ENCODE assay signal across 11 cellular contexts in the genomic region with DNA sequence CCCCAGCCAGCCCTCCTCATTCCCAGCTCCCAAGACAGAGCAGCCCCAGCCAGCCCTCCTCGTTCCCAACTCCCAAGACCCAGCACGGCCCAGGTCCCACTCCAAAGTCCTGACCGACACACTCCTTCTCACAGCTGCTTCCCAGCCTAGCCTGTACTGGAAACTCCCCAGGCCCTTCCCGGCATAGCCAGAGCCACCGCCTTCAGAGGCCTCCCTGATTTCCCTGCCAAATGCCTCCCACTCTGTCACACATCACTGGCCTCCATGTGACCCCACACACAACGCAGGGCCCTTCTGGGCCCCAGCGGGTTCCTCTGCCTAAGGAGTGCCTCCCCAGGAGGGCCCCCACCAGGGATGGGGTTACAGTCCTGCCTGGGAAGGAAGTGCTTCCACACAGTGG. TPM values are rescaled to one million over a fixed set of nuclear protein-coding genes. Genes with fewer than 3 reads are reported as not detected.
DNase-seq lines count a peak whose midpoint lies in the region; ATAC-seq, FAIRE-seq and TF ChIP-seq lines count a peak whose summit lies in the region.
"Had no signal": no experiment of that assay in that cellular context is flagged by ENCODE, and none has a peak within 500 bp of the region (broad histone marks: within the 10 kb centered on the region; RNA-seq: fewer than 3 reads in every experiment).

No MANE protein-coding gene starts in this region.

- H3K9ac ChIP-seq in Loucy (ENCODE audit: low read depth, low read length, poor library complexity, severe bottlenecking) = peak overlapping the region; percentile 89
- H3K9ac ChIP-seq in H1 (replicated peaks in 1 of 4; ENCODE audit: extremely low read depth in 1 of 4, low read depth in 3 of 4, low read length in 3 of 4) = no peak overlapping the region

- intact Hi-C loops in CD8-positive, alpha-beta T cell (cut with DNase I, micrococcal nuclease) = loop anchor here in 1 of 2 experiments (5.0 kb wide), 1 partner anchor 36 kb away; a partner anchor contains a TSS

- peak overlapping the region; percentile 68; the same call in 1 of the 2 replicates for H4K8ac ChIP-seq in H1 (ENCODE audit: extremely low read depth, insufficient read depth, low read length)

- FAIRE-seq in H1 (lab: Jason Lieb, UNC) = no peak

- H3F3A ChIP-seq in Loucy (ENCODE audit: low read depth) = no peaks in the 10 kb centered on the region

- no peak for ATAC-seq in CD8-positive, alpha-beta T cell
- ATAC-seq in GM18520 (IDR thresholded peaks at IDR 0.05; ENCODE audit: unreplicated experiment) = no peak
- ATAC-seq: left colon, Panc1 had no signal

- H2AFZ ChIP-seq in Loucy (ENCODE audit: low read length) (no peak overlapping the region), H1 (ENCODE audit: low read length) (no peak overlapping the region)

- H4K20me1 ChIP-seq in Loucy (ENCODE audit: insufficient read depth, low read length, poor library complexity, severe bottlenecking) (peaks cover 55% of the 10 kb centered on the region), H1 (replicated peaks in 1 of 2; ENCODE audit: control insufficient read depth in 1 of 2, insufficient read depth in 2 of 2, low read length in 2 of 2) (peaks cover 20 to 34% of the 10 kb centered on the region in 2 experiments)

- no peak overlapping the region for H2BK15ac ChIP-seq in H1 (ENCODE audit: low read length)

- H2BK120ac ChIP-seq in H1 (replicated peaks; ENCODE audit: low read depth, low read length) = no peak overlapping the region

- H3K79me2 ChIP-seq in Loucy (ENCODE audit: insufficient read depth, low read length) (peaks cover 73% of the 10 kb centered on the region), H1 (ENCODE audit: control insufficient read depth in 1 of 2, insufficient read depth in 2 of 2, low read length in 2 of 2) (peaks cover 12 to 47% of the 10 kb centered on the region in 2 experiments; a peak in 3 of 4 replicates)

- H3K27ac Mint-ChIP-seq in CD8-positive, alpha-beta T cell = peak overlapping the region; percentile 76
- peak overlapping the region; percentile 39 for H3K27ac Mint-ChIP-seq in neural crest cell (ENCODE audit: unreplicated experiment)

- H3K14ac ChIP-seq in H1 (ENCODE audit: insufficient read length) = no peak overlapping the region

- no peaks in the 10 kb centered on the region for H3K9me2 ChIP-seq in Loucy (replicated peaks; ENCODE audit: low read depth, low read length)

- no peak for TF ChIP-seq EP300 in H1 (IDR thresholded peaks at IDR 0.05; ENCODE audit: borderline replicate concordance in 1 of 2, low read depth in 2 of 2, low read length in 2 of 2)

- peaks cover 8% of the 10 kb centered on the region for H3K36me3 ChIP-seq in CD8-positive, alpha-beta T cell (ENCODE audit: insufficient read depth, low read length)
- no peaks in the 10 kb centered on the region; the same call in 1 of the 2 replicates for H3K36me3 ChIP-seq in Loucy (ENCODE audit: insufficient read depth, low read length)
- peaks cover 4 to 12% (median 5%) of the 10 kb centered on the region in 4 experiments; a peak in 6 of 8 replicates for H3K36me3 ChIP-seq in H1 (ENCODE audit: control insufficient read depth in 2 of 4, insufficient read depth in 4 of 4, low read length in 3 of 4)
- H3K36me3 ChIP-seq in effector memory CD4-positive, alpha-beta T cell (ENCODE audit: control insufficient read depth, insufficient read depth, low read length) = peaks cover 13% of the 10 kb centered on the region

- peaks cover 28% of the 10 kb centered on the region for H3K79me1 ChIP-seq in H1 (ENCODE audit: low read depth, low read length)

- peaks cover 12% of the 10 kb centered on the region; the same call in 1 of the 2 replicates for H3K23me2 ChIP-seq in H1 (ENCODE audit: low read depth, low read length)

- H3K9me3 ChIP-seq in CD8-positive, alpha-beta T cell (ENCODE audit: low read length) = no peaks in the 10 kb centered on the region
- no peaks in the 10 kb centered on the region for H3K9me3 ChIP-seq in Loucy (ENCODE audit: insufficient read depth, low read depth, low read length)
- no peaks in the 10 kb centered on the region for H3K9me3 ChIP-seq in H1 (ENCODE audit: insufficient read depth in 2 of 2, low read depth in 1 of 2, low read length in 1 of 2)
- no peaks in the 10 kb centered on the region for H3K9me3 ChIP-seq in effector memory CD4-positive, alpha-beta T cell (ENCODE audit: control insufficient read depth, low read length)

- H3K4me2 ChIP-seq in Loucy (ENCODE audit: low read depth, low read length, poor library complexity, severe bottlenecking) (peak overlapping the region; percentile 84), H1 (ENCODE audit: insufficient read depth in 1 of 2, low read depth in 2 of 2, low read length in 2 of 2) (no peak overlapping the region; a peak in 1 of 4 replicates)

- no peak overlapping the region for H3K18ac ChIP-seq in H1 (ENCODE audit: extremely low read depth, low read length)

- POLR2A ChIA-PET in CD8-positive, alpha-beta T cell (lab: Charles Lee) = no interaction called here
- POLR2A ChIA-PET in H1 (lab: Charles Lee; ENCODE audit: partially characterized antibody) = interaction anchor here (1.2 to 2.6 kb wide), 5 partner anchors 10 to 184 kb away, joined by 3 to 16 read pairs (median 4); no protein-coding TSS in a partner anchor

- no peak overlapping the region for H3K56ac ChIP-seq in H1 (replicated peaks; ENCODE audit: insufficient read length, low read depth, low read length)

- no peak overlapping the region for H4K91ac ChIP-seq in H1 (replicated peaks; ENCODE audit: insufficient read length, low read length)

- H3K27ac ChIP-seq in CD8-positive, alpha-beta T cell (ENCODE audit: low read depth, low read length) = no peak overlapping the region
- H3K27ac ChIP-seq in H1 (ENCODE audit: low read depth, low read length) = no peak overlapping the region
- H3K27ac ChIP-seq in effector memory CD4-positive, alpha-beta T cell (ENCODE audit: insufficient read depth, low read length, poor library complexity, severe bottlenecking) = no peak overlapping the region

- H3K27me3 Mint-ChIP-seq in CD8-positive, alpha-beta T cell (ENCODE audit: low read depth) = no peaks in the 10 kb centered on the region
- H3K27me3 Mint-ChIP-seq in neural crest cell (ENCODE audit: low read depth) = no peaks in the 10 kb centered on the region

- no peak overlapping the region for H2BK20ac ChIP-seq in H1 (ENCODE audit: low read length)

- TF ChIP-seq POLR2A in H1 (IDR thresholded peaks at IDR 0.05; ENCODE audit: control extremely low read depth in 1 of 2, low read depth in 2 of 2, low read length in 2 of 2) = no peak

- H3K4me3 ChIP-seq in CD8-positive, alpha-beta T cell (ENCODE audit: low read depth, low read length) = no peak overlapping the region
- H3K4me3 ChIP-seq in Loucy (ENCODE audit: low read length, poor library complexity, severe bottlenecking) = peak overlapping the region; percentile 98
- no peak overlapping the region for H3K4me3 ChIP-seq in H1 (ENCODE audit: extremely low read depth in 1 of 4, insufficient read depth in 2 of 4, low read depth in 3 of 4, low read length in 4 of 4)
- no peak overlapping the region for H3K4me3 ChIP-seq in effector memory CD4-positive, alpha-beta T cell (ENCODE audit: insufficient read depth, low read depth, low read length, poor library complexity, severe bottlenecking)

- 0 out of 2 replicates have a peak overlapping the region, but pooled peaks have one; percentile 44 for H2BK5ac ChIP-seq in H1 (ENCODE audit: low read depth, low read length)

- no peak overlapping the region for H3K23ac ChIP-seq in H1 (ENCODE audit: insufficient read length)

- H2AK5ac ChIP-seq in H1 (ENCODE audit: low read depth, low read length) = no peak overlapping the region

- no peaks in the 10 kb centered on the region for H3K9me3 Mint-ChIP-seq in CD8-positive, alpha-beta T cell
- no peaks in the 10 kb centered on the region for H3K9me3 Mint-ChIP-seq in neural crest cell

- H2BK12ac ChIP-seq in H1 (ENCODE audit: low read depth, low read length) = no peak overlapping the region

- TF ChIP-seq CTCF in CD8-positive, alpha-beta T cell (IDR thresholded peaks at IDR 0.05) = no peak
- TF ChIP-seq CTCF in Loucy (conservative IDR thresholded peaks at IDR 0.05; ENCODE audit: low read length) = no peak
- TF ChIP-seq CTCF in H1 (IDR thresholded peaks at IDR 0.05; ENCODE audit: control extremely low read depth in 1 of 3, insufficient read depth in 1 of 3, low read depth in 1 of 3, low read length in 3 of 3) = no peak
- TF ChIP-seq CTCF in neural crest cell (conservative IDR thresholded peaks at IDR 0.05) = no peak

- no peak overlapping the region for H3K4ac ChIP-seq in H1 (replicated peaks; ENCODE audit: insufficient read length, low read depth, low read length)

- no peaks in the 10 kb centered on the region for H3K27me3 ChIP-seq in CD8-positive, alpha-beta T cell (ENCODE audit: insufficient read depth, low read length)
- H3K27me3 ChIP-seq in Loucy (ENCODE audit: insufficient read depth, low read length, poor library complexity, severe bottlenecking) (no peaks in the 10 kb centered on the region), H1 (replicated peaks in 1 of 4; ENCODE audit: control insufficient read depth in 3 of 4, extremely low read depth in 1 of 4, insufficient read depth in 3 of 4, low read length in 3 of 4) (no peaks in the 10 kb centered on the region; a peak in 1 of 7 replicates)
- H3K27me3 ChIP-seq in effector memory CD4-positive, alpha-beta T cell (replicated peaks; ENCODE audit: control insufficient read depth, insufficient read depth, low read length, poor library complexity, severe bottlenecking) = no peaks in the 10 kb centered on the region

- H3K4me1 ChIP-seq in CD8-positive, alpha-beta T cell (ENCODE audit: insufficient read depth, low read length) = peaks cover 39% of the 10 kb centered on the region
- H3K4me1 ChIP-seq in Loucy (ENCODE audit: insufficient read depth, low read length, poor library complexity, severe bottlenecking) (peaks cover 34% of the 10 kb centered on the region), H1 (replicated peaks in 1 of 4; ENCODE audit: control insufficient read depth in 3 of 4, insufficient read depth in 4 of 4, low read length in 3 of 4) (peaks cover 0 to 17% (median 8%) of the 10 kb centered on the region in 4 experiments; a peak in 5 of 7 replicates)
- peaks cover 27% of the 10 kb centered on the region for H3K4me1 ChIP-seq in effector memory CD4-positive, alpha-beta T cell (ENCODE audit: control insufficient read depth, insufficient read depth, low read length, poor library complexity, severe bottlenecking)

- 91% methylated on average over 7 of the region's 7 CpGs; no CpG with 5 or more reads in 1 of the 2 experiments for WGBS in H1 (ENCODE audit: extremely low coverage in 1 of 2, insufficient coverage in 1 of 2, insufficient read length in 1 of 2, insufficient replicate concordance in 2 of 2, low coverage in 1 of 2, low lambda C conversion rate in 2 of 2, missing lambda C conversion rate in 1 of 2), 2 experiments

- H3K4me3 Mint-ChIP-seq in CD8-positive, alpha-beta T cell = peak overlapping the region; percentile 77
- H3K4me3 Mint-ChIP-seq in neural crest cell = peak overlapping the region; percentile 90

- no peak overlapping the region for H4K5ac ChIP-seq in H1 (ENCODE audit: insufficient read length, low read depth, low read length)

- peaks cover 33% of the 10 kb centered on the region for H3K36me3 Mint-ChIP-seq in CD8-positive, alpha-beta T cell
- H3K36me3 Mint-ChIP-seq in neural crest cell (ENCODE audit: low read depth) = peaks cover 8% of the 10 kb centered on the region

- peaks cover 49% of the 10 kb centered on the region for H3K4me1 Mint-ChIP-seq in CD8-positive, alpha-beta T cell (ENCODE audit: low read depth)
- peaks cover 32% of the 10 kb centered on the region for H3K4me1 Mint-ChIP-seq in neural crest cell

- no peak for TF ChIP-seq RAD21 in H1 (IDR thresholded peaks at IDR 0.05 in 1 of 2, conservative IDR thresholded peaks at IDR 0.05 in 1 of 2; ENCODE audit: low read depth in 2 of 2, low read length in 2 of 2)

- no peak for DNase-seq in CD8-positive, alpha-beta T cell
- DNase-seq in H1 (ENCODE audit: low read depth in 1 of 2, low spot score in 2 of 2) (no peak), neural crest cell (ENCODE audit: low read depth, low spot score) (no peak), NCI-H226 (no peak), hepatic stellate cell (ENCODE audit: low spot score) (no peak)
- DNase-seq in effector memory CD4-positive, alpha-beta T cell = no peak
- DNase-seq: left colon, NCI-H1092 had no signal

- CTCF ChIA-PET in CD8-positive, alpha-beta T cell (lab: Charles Lee) = no interaction called here
- CTCF ChIA-PET in H1 (lab: Charles Lee; ENCODE audit: partially characterized antibody) = interaction anchor here (0.5 to 2.2 kb wide), 7 partner anchors 11 to 269 kb away, joined by 3 to 7 read pairs (median 3); no protein-coding TSS in a partner anchor

RNA-seq across cellular contexts. Expression of a gene that starts 2.8 kb away (rescaled TPM):
- 10 to 100 TPM; 46.4 to 50.7 TPM for total RNA-seq in CD8-positive, alpha-beta T cell
- 67.2 and 67.9 TPM in 2 replicates for total RNA-seq in H1 (2021; fragmentation: NEBNext Ultra II Directional; extraction: Animal tissue kit (Norgen Biotek cat#: 25700))
- polyA plus RNA-seq in H1 (2011; rRNA removed) = 33.6 and 47.3 TPM in 2 replicates
- polyA plus RNA-seq in H1 (2011; cell fraction: cytosol; rRNA removed) = 50.1 TPM
- polyA plus RNA-seq in H1 (2011; cell fraction: nucleus; rRNA removed) = 42.9 TPM
- 46.0 to 58.9 TPM (median 47.8 TPM) in 4 replicates for polyA plus RNA-seq in H1 (2012, experiment 1 of 2)
- polyA plus RNA-seq in H1 (2012, experiment 2 of 2) = 63.2 TPM
- 40.4 TPM for polyA plus RNA-seq in H1 (2013, experiment 1 of 2)
- 38.8 TPM for polyA plus RNA-seq in H1 (2013, experiment 2 of 2)
- polyA minus RNA-seq in H1 (2011; rRNA and poly(A)+ RNA removed) = 10.8 and 14.2 TPM in 2 replicates
- 26.9 TPM for polyA minus RNA-seq in H1 (2011; cell fraction: cytosol; rRNA and poly(A)+ RNA removed)
- 40.3 TPM for polyA minus RNA-seq in H1 (2011; cell fraction: nucleus; rRNA and poly(A)+ RNA removed)
- 77.0 and 80.8 TPM in 2 replicates for total RNA-seq in neural crest cell

RNA-seq across cellular contexts. Expression of a gene that starts 9.4 kb away (rescaled TPM):
- 10 to 100 TPM; 11.4 to 13.9 TPM for total RNA-seq in CD8-positive, alpha-beta T cell
- total RNA-seq in H1 (2021; fragmentation: NEBNext Ultra II Directional; extraction: Animal tissue kit (Norgen Biotek cat#: 25700)) = 0.90 and 1.2 TPM in 2 replicates
- 2.5 and 4.1 TPM in 2 replicates for polyA plus RNA-seq in H1 (2011; rRNA removed)
- 3.6 TPM for polyA plus RNA-seq in H1 (2011; cell fraction: cytosol; rRNA removed)
- 29.6 TPM for polyA plus RNA-seq in H1 (2011; cell fraction: nucleus; rRNA removed)
- polyA plus RNA-seq in H1 (2012, experiment 1 of 2) = 1.3 to 4.3 TPM (median 2.9 TPM) in 4 replicates
- polyA plus RNA-seq in H1 (2012, experiment 2 of 2) = 0.54 TPM
- polyA plus RNA-seq in H1 (2013, experiment 1 of 2) = 1.8 TPM
- 1.0 TPM for polyA plus RNA-seq in H1 (2013, experiment 2 of 2)
- polyA minus RNA-seq in H1 (2011; rRNA and poly(A)+ RNA removed) = 0.24 and 0.38 TPM in 2 replicates
- polyA minus RNA-seq in H1 (2011; cell fraction: cytosol; rRNA and poly(A)+ RNA removed) = 0.66 TPM
- 2.7 TPM for polyA minus RNA-seq in H1 (2011; cell fraction: nucleus; rRNA and poly(A)+ RNA removed)
- 5.9 and 10.8 TPM in 2 replicates for total RNA-seq in neural crest cell

RNA-seq across cellular contexts. Expression of a gene that starts 24.3 kb away (rescaled TPM):
- total RNA-seq in CD8-positive, alpha-beta T cell = 1 to 10 TPM; 3.2 to 5.1 TPM
- total RNA-seq in H1 (2021; fragmentation: NEBNext Ultra II Directional; extraction: Animal tissue kit (Norgen Biotek cat#: 25700)) = 3.7 and 4.9 TPM in 2 replicates
- polyA plus RNA-seq in H1 (2011; rRNA removed) = 2.1 and 4.8 TPM in 2 replicates
- polyA plus RNA-seq in H1 (2011; cell fraction: cytosol; rRNA removed) = 1.6 TPM
- 19.7 TPM for polyA plus RNA-seq in H1 (2011; cell fraction: nucleus; rRNA removed)
- 2.3 to 5.1 TPM (median 3.6 TPM) in 4 replicates for polyA plus RNA-seq in H1 (2012, experiment 1 of 2)
- polyA plus RNA-seq in H1 (2012, experiment 2 of 2) = 2.6 TPM
- 3.7 TPM for polyA plus RNA-seq in H1 (2013, experiment 1 of 2)
- 3.6 TPM for polyA plus RNA-seq in H1 (2013, experiment 2 of 2)
- polyA minus RNA-seq in H1 (2011; rRNA and poly(A)+ RNA removed) = not detected in 2 replicates
- 2.5 TPM for polyA minus RNA-seq in H1 (2011; cell fraction: cytosol; rRNA and poly(A)+ RNA removed)
- polyA minus RNA-seq in H1 (2011; cell fraction: nucleus; rRNA and poly(A)+ RNA removed) = 3.3 TPM
- 0.66 and 0.79 TPM in 2 replicates for total RNA-seq in neural crest cell

RNA-seq across cellular contexts. Expression of a gene that starts 36.9 kb away (rescaled TPM):
- total RNA-seq in CD8-positive, alpha-beta T cell = 10 to 100 TPM; 46.6 to 47.5 TPM
- 26.5 and 28.3 TPM in 2 replicates for total RNA-seq in H1 (2021; fragmentation: NEBNext Ultra II Directional; extraction: Animal tissue kit (Norgen Biotek cat#: 25700))
- 14.8 and 30.0 TPM in 2 replicates for polyA plus RNA-seq in H1 (2011; rRNA removed)
- polyA plus RNA-seq in H1 (2011; cell fraction: cytosol; rRNA removed) = 28.0 TPM
- polyA plus RNA-seq in H1 (2011; cell fraction: nucleus; rRNA removed) = 219 TPM
- 20.5 to 39.7 TPM (median 32.1 TPM) in 4 replicates for polyA plus RNA-seq in H1 (2012, experiment 1 of 2)
- 14.0 TPM for polyA plus RNA-seq in H1 (2012, experiment 2 of 2)
- 12.2 TPM for polyA plus RNA-seq in H1 (2013, experiment 1 of 2)
- 12.2 TPM for polyA plus RNA-seq in H1 (2013, experiment 2 of 2)
- polyA minus RNA-seq in H1 (2011; rRNA and poly(A)+ RNA removed) = 9.1 and 13.0 TPM in 2 replicates
- polyA minus RNA-seq in H1 (2011; cell fraction: cytosol; rRNA and poly(A)+ RNA removed) = 26.1 TPM
- polyA minus RNA-seq in H1 (2011; cell fraction: nucleus; rRNA and poly(A)+ RNA removed) = 39.2 TPM
- 111 and 124 TPM in 2 replicates for total RNA-seq in neural crest cell

RNA-seq across cellular contexts. Expression of a gene that starts 37.6 kb away (rescaled TPM):
- total RNA-seq in CD8-positive, alpha-beta T cell = 10 to 100 TPM; 17.1 to 17.5 TPM
- 38.8 and 40.1 TPM in 2 replicates for total RNA-seq in H1 (2021; fragmentation: NEBNext Ultra II Directional; extraction: Animal tissue kit (Norgen Biotek cat#: 25700))
- 87.4 and 108 TPM in 2 replicates for polyA plus RNA-seq in H1 (2011; rRNA removed)
- 56.9 TPM for polyA plus RNA-seq in H1 (2011; cell fraction: cytosol; rRNA removed)
- polyA plus RNA-seq in H1 (2011; cell fraction: nucleus; rRNA removed) = 65.9 TPM
- 19.3 to 37.6 TPM (median 34.0 TPM) in 4 replicates for polyA plus RNA-seq in H1 (2012, experiment 1 of 2)
- polyA plus RNA-seq in H1 (2012, experiment 2 of 2) = 38.4 TPM
- 27.2 TPM for polyA plus RNA-seq in H1 (2013, experiment 1 of 2)
- polyA plus RNA-seq in H1 (2013, experiment 2 of 2) = 25.7 TPM
- 8.7 and 9.3 TPM in 2 replicates for polyA minus RNA-seq in H1 (2011; rRNA and poly(A)+ RNA removed)
- polyA minus RNA-seq in H1 (2011; cell fraction: cytosol; rRNA and poly(A)+ RNA removed) = 14.0 TPM
- polyA minus RNA-seq in H1 (2011; cell fraction: nucleus; rRNA and poly(A)+ RNA removed) = 30.1 TPM
- 26.3 and 27.9 TPM in 2 replicates for total RNA-seq in neural crest cell
